Comparison of ENCODE assay signal across 8 cellular contexts in the genomic region with DNA sequence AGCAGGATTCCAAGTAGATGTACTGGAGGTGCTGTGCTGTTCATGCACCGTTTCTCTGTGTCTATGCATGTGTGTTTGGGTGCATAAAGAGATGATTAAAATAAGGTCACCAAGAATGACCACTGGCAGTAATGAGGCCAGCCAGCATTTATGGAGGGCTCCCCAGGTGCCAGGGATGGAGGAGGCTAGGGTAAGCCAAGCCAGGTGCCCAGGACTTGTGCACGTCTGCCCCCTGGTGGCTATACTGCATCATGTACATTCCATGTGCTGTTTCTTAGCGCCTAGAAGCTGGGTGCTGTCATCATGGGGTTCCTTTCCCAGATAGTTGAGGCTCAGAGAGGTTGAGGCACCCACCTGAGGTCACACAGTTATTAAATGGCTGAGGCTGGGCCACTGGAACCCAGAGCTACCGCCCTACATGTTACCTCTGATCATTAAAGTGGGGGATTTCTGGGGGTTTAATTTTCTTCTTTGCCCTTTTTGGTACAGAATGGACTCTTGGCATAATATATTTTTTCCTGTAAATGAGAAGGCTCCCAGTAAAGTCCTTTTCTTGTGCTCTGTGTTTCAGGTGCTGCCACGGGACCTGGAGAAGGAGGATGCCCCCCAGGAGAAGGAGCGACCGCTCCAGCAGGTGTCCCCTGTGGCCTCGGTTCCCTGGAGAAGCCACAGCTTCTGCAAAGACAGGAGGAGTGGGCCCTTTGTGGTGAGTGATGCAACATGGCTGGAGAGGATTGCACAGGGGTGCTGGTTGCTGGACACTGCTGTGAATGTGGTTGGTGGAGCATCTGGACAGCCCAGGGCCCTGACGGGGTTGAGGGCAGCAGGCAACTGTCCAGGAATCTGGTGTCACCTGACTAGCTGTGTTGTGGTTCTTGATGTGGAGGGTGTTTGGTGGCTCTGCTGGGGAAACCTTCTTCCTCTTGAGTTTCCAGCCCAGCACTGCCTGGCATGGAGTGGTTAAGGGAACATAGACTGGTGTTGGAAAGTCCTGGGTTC.
A peak's percentile ranks its signal among the peaks of the same experiment; 100 is the strongest.
DNase-seq lines count a peak whose midpoint lies in the region; ATAC-seq and TF ChIP-seq lines count a peak whose summit lies in the region.

No MANE protein-coding gene starts in this region.

- H3K36me3 Mint-ChIP-seq in activated CD4-positive, alpha-beta memory T cell treated with anti-CD3 and anti-CD28 coated beads, Interleukin-2, amount 10 ng/mL, durations not matched to agents 7 days and 5 days (ENCODE audit: low read depth) = peaks cover 45% of the 10 kb centered on the region

- no peak overlapping the region for H3K9ac ChIP-seq in mesendoderm (ENCODE audit: low read length)

- H3K9me3 ChIP-seq in effector memory CD4-positive, alpha-beta T cell (ENCODE audit: control insufficient read depth, low read length) = peaks cover 4% of the 10 kb centered on the region

- no peak overlapping the region for H3K4me2 ChIP-seq in mesendoderm (ENCODE audit: low read length)

- WGBS in mesendoderm (ENCODE audit: extremely low coverage, insufficient coverage, low lambda C conversion rate) = no CpG with 5 or more reads among the region's 9 CpGs

- no peaks in the 10 kb centered on the region for H3K79me2 ChIP-seq in mesendoderm (ENCODE audit: control insufficient read depth, insufficient read depth, low read length)

- no peak overlapping the region for H3K56ac ChIP-seq in mesendoderm (ENCODE audit: low read length)

- no peak overlapping the region for H3K4me3 Mint-ChIP-seq in activated CD4-positive, alpha-beta memory T cell treated with anti-CD3 and anti-CD28 coated beads, Interleukin-2, amount 10 ng/mL, durations not matched to agents 7 days and 5 days

- CTCF ChIA-PET in activated CD4-positive, alpha-beta memory T cell treated with anti-CD3 and anti-CD28 coated beads, Interleukin-2, amount 10 ng/mL, durations not matched to agents 7 days and 5 days (lab: Charles Lee) = interaction anchor here (0.6 to 8.0 kb wide), 24 partner anchors 9 to 280 kb away, joined by 3 to 95 read pairs (median 4); a partner anchor contains a TSS

- H3K79me1 ChIP-seq in mesendoderm (ENCODE audit: low read length) = no peaks in the 10 kb centered on the region

- no peaks in the 10 kb centered on the region for H3K36me3 ChIP-seq in effector memory CD4-positive, alpha-beta T cell (ENCODE audit: control insufficient read depth, insufficient read depth, low read length)
- H3K36me3 ChIP-seq in mesendoderm (ENCODE audit: control insufficient read depth, insufficient read depth, low read length) = no peaks in the 10 kb centered on the region

- no peak overlapping the region for H2BK5ac ChIP-seq in mesendoderm (ENCODE audit: low read length)

- TF ChIP-seq CTCF in GM20000 (IDR thresholded peaks at IDR 0.05; ENCODE audit: extremely low read depth, missing control alignments) = peak; percentile 85

- H2AK5ac ChIP-seq in mesendoderm (ENCODE audit: low read length) = no peak overlapping the region

- peaks cover 14% of the 10 kb centered on the region for H3K9me3 Mint-ChIP-seq in activated CD4-positive, alpha-beta memory T cell treated with anti-CD3 and anti-CD28 coated beads, Interleukin-2, amount 10 ng/mL, durations not matched to agents 7 days and 5 days

- H3K27ac Mint-ChIP-seq in activated CD4-positive, alpha-beta memory T cell treated with anti-CD3 and anti-CD28 coated beads, Interleukin-2, amount 10 ng/mL, durations not matched to agents 7 days and 5 days = no peak overlapping the region

- H3K18ac ChIP-seq in mesendoderm (ENCODE audit: low read length) = no peak overlapping the region

- no peak overlapping the region for H3K23ac ChIP-seq in mesendoderm (ENCODE audit: low read length)

- H3K27me3 ChIP-seq in effector memory CD4-positive, alpha-beta T cell (replicated peaks; ENCODE audit: control insufficient read depth, insufficient read depth, low read length, poor library complexity, severe bottlenecking) = no peaks in the 10 kb centered on the region
- no peaks in the 10 kb centered on the region for H3K27me3 ChIP-seq in mesendoderm (ENCODE audit: insufficient read depth, low read length, poor library complexity)

- peaks cover 3% of the 10 kb centered on the region for H3K27me3 Mint-ChIP-seq in activated CD4-positive, alpha-beta memory T cell treated with anti-CD3 and anti-CD28 coated beads, Interleukin-2, amount 10 ng/mL, durations not matched to agents 7 days and 5 days

- DNase-seq in AG08396 (ENCODE audit: low spot score) (peak; percentile 69), GM20000 (ENCODE audit: low spot score) (peak; percentile 82), NCI-H748 treated with DMSO at 0.1 percent for 48 hours (lab: John Stamatoyannopoulos, UW) (peak; percentile 4), mesendoderm (peak; percentile 73)
- peak; percentile 82 for DNase-seq in activated CD4-positive, alpha-beta memory T cell treated with anti-CD3 and anti-CD28 coated beads, Interleukin-2, amount 10 ng/mL, durations not matched to agents 7 days and 5 days
- peak; percentile 33 to 60 (median 34) for DNase-seq in effector memory CD4-positive, alpha-beta T cell
- DNase-seq in stimulated activated CD8-positive, alpha-beta memory T cell treated with anti-CD3 and anti-CD28 coated beads, Interleukin-7, amount 100 ng/mL, for 1 hour (ENCODE audit: low read depth in 2 of 2) = peak; percentile 30 to 51

- H3K4me1 Mint-ChIP-seq in activated CD4-positive, alpha-beta memory T cell treated with anti-CD3 and anti-CD28 coated beads, Interleukin-2, amount 10 ng/mL, durations not matched to agents 7 days and 5 days = peaks cover 20% of the 10 kb centered on the region

- no peak overlapping the region for H4K8ac ChIP-seq in mesendoderm (ENCODE audit: low read depth, low read length)

- no peak for ATAC-seq in GM18909 (IDR thresholded peaks at IDR 0.05; ENCODE audit: poor library complexity, unreplicated experiment)

- H3K4me3 ChIP-seq in effector memory CD4-positive, alpha-beta T cell (ENCODE audit: insufficient read depth, low read depth, low read length, poor library complexity, severe bottlenecking) = no peak overlapping the region
- no peak overlapping the region for H3K4me3 ChIP-seq in mesendoderm (ENCODE audit: low read length)

- H2BK15ac ChIP-seq in mesendoderm (replicated peaks; ENCODE audit: low read depth) = no peak overlapping the region

- no peaks in the 10 kb centered on the region for H3K4me1 ChIP-seq in effector memory CD4-positive, alpha-beta T cell (ENCODE audit: control insufficient read depth, insufficient read depth, low read length, poor library complexity, severe bottlenecking)
- H3K4me1 ChIP-seq in mesendoderm (ENCODE audit: control insufficient read depth, low read depth, low read length) = no peaks in the 10 kb centered on the region

- POLR2A ChIA-PET in activated CD4-positive, alpha-beta memory T cell treated with anti-CD3 and anti-CD28 coated beads, Interleukin-2, amount 10 ng/mL, durations not matched to agents 7 days and 5 days (lab: Charles Lee) = interaction anchor here (0.9 to 2.0 kb wide), 7 partner anchors 8 to 111 kb away, joined by 3 to 14 read pairs (median 4); a partner anchor contains a TSS

- H3K4ac ChIP-seq in mesendoderm (ENCODE audit: low read depth, low read length) = no peak overlapping the region

- no peak overlapping the region for H2BK120ac ChIP-seq in mesendoderm (ENCODE audit: low read depth, low read length)

- H3K27ac ChIP-seq in effector memory CD4-positive, alpha-beta T cell (ENCODE audit: insufficient read depth, low read length, poor library complexity, severe bottlenecking) = no peak overlapping the region
- H3K27ac ChIP-seq in mesendoderm (ENCODE audit: low read depth, low read length) = no peak overlapping the region

- H4K5ac ChIP-seq in mesendoderm (ENCODE audit: low read length) = no peak overlapping the region

Comparison
In these comparisons a context has a peak if more than half of its experiments do, and no peak if none do; other contexts are left out.
1. DNase-seq: peak in every context shown above with its lines; median percentile 82 in GM20000; 82 in activated CD4-positive, alpha-beta memory T cell treated with anti-CD3 and anti-CD28 coated beads, Interleukin-2, amount 10 ng/mL, durations not matched to agents 7 days and 5 days; 73 in mesendoderm; 69 in AG08396; 40 in stimulated activated CD8-positive, alpha-beta memory T cell treated with anti-CD3 and anti-CD28 coated beads, Interleukin-7, amount 100 ng/mL, for 1 hour; 34 in effector memory CD4-positive, alpha-beta T cell; 4 in NCI-H748 treated with DMSO at 0.1 percent for 48 hours.